Comparison of ENCODE assay signal across 18 cellular contexts in genomic region chr2:135965756-135966155, GRCh38.
"Had no signal": no experiment of that assay in that cellular context is flagged by ENCODE, and none has a peak within 500 bp of the region (broad histone marks: within the 10 kb centered on the region; RNA-seq: fewer than 3 reads in every experiment).

No MANE protein-coding gene starts in this region.

- H3K9me3 ChIP-seq: thyroid gland had no signal

- H3K4me3 ChIP-seq: coronary artery, thyroid gland had no signal

- H3K27me3 ChIP-seq: thyroid gland had no signal

- H3K4me1 ChIP-seq: parathyroid adenoma had no signal

- H3K4me3 Mint-ChIP-seq: activated CD8-positive, alpha-beta memory T cell treated with anti-CD3 and anti-CD28 coated beads, Interleukin-2, amount 10 ng/mL, durations not matched to agents 7 days and 5 days; activated naive CD8-positive, alpha-beta T cell treated with anti-CD3 and anti-CD28 coated beads, Interleukin-2, amount 10 ng/mL, durations not matched to agents 7 days and 5 days; brain; stimulated activated memory B cell treated with anti-CD40 and anti-IgM and Interleukin-4, amounts not matched to agents 10 μg/mL and 1 μg/mL and 100 μg/mL, for 72 hours had no signal

- H3K9ac ChIP-seq: parathyroid adenoma had no signal

- H3K27ac ChIP-seq: coronary artery, parathyroid adenoma, thyroid gland had no signal

- H3K36me3 ChIP-seq: thyroid gland had no signal

- H3K9me3 Mint-ChIP-seq: activated naive CD8-positive, alpha-beta T cell treated with anti-CD3 and anti-CD28 coated beads, Interleukin-2, amount 10 ng/mL, durations not matched to agents 7 days and 5 days; stimulated activated memory B cell treated with anti-CD40 and anti-IgM and Interleukin-4, amounts not matched to agents 10 μg/mL and 1 μg/mL and 100 μg/mL, for 72 hours had no signal

- H3K27ac Mint-ChIP-seq: activated CD8-positive, alpha-beta memory T cell treated with anti-CD3 and anti-CD28 coated beads, Interleukin-2, amount 10 ng/mL, durations not matched to agents 7 days and 5 days; activated naive CD8-positive, alpha-beta T cell treated with anti-CD3 and anti-CD28 coated beads, Interleukin-2, amount 10 ng/mL, durations not matched to agents 7 days and 5 days; stimulated activated memory B cell treated with anti-CD40 and anti-IgM and Interleukin-4, amounts not matched to agents 10 μg/mL and 1 μg/mL and 100 μg/mL, for 72 hours had no signal

- DNase-seq: activated CD4-positive, alpha-beta T cell treated with anti-CD3 and anti-CD28 coated beads, Interleukin-2, amount 50 U/mL, for 4 hours; activated CD4-positive, CD25-positive, alpha-beta regulatory T cell treated with anti-CD3 and anti-CD28 coated beads, Interleukin-2, amount 50 U/mL, for 72 hours; activated CD8-positive, alpha-beta memory T cell treated with anti-CD3 and anti-CD28 coated beads, Interleukin-2, amount 10 ng/mL, durations not matched to agents 7 days and 5 days; activated effector memory CD4-positive, alpha-beta T cell treated with Interleukin-2 at 50 U/mL for 16 hours; activated naive CD8-positive, alpha-beta T cell treated with anti-CD3 and anti-CD28 coated beads, Interleukin-2, amount 10 ng/mL, durations not matched to agents 7 days and 5 days; activated T-cell treated with anti-CD3 and anti-CD28 coated beads, Interleukin-2, amount 50 U/mL, for 1 hour; central memory CD4-positive, alpha-beta T cell; left colon; mammary epithelial cell; retina; stimulated activated CD4-positive, alpha-beta T cell treated with anti-CD3 and anti-CD28 coated beads, Interleukin-2, amount 100 ng/mL, for 48 hours; T1000; thyroid gland had no signal

- H3K27me3 Mint-ChIP-seq: activated CD8-positive, alpha-beta memory T cell treated with anti-CD3 and anti-CD28 coated beads, Interleukin-2, amount 10 ng/mL, durations not matched to agents 7 days and 5 days; activated naive CD8-positive, alpha-beta T cell treated with anti-CD3 and anti-CD28 coated beads, Interleukin-2, amount 10 ng/mL, durations not matched to agents 7 days and 5 days; brain; stimulated activated memory B cell treated with anti-CD40 and anti-IgM and Interleukin-4, amounts not matched to agents 10 μg/mL and 1 μg/mL and 100 μg/mL, for 72 hours had no signal

- ATAC-seq: activated CD8-positive, alpha-beta memory T cell treated with anti-CD3 and anti-CD28 coated beads, Interleukin-2, amount 10 ng/mL, durations not matched to agents 7 days and 5 days; esophagus mucosa; left colon; stimulated activated memory B cell treated with anti-CD40 and anti-IgM and Interleukin-4, amounts not matched to agents 10 μg/mL and 1 μg/mL and 100 μg/mL, for 72 hours had no signal

- H2AFZ ChIP-seq: parathyroid adenoma had no signal
